In genomic region chr18:56495884-56496283, GRCh38 we compare ENCODE assay signal across 8 cellular contexts.
"Had no signal": no experiment of that assay in that cellular context is flagged by ENCODE, and none has a peak within 500 bp of the region (broad histone marks: within the 10 kb centered on the region; RNA-seq: fewer than 3 reads in every experiment).

No MANE protein-coding gene starts in this region.

- H3K4me1 Mint-ChIP-seq: IgD-negative memory B cell had no signal

- ATAC-seq: HepG2 had no signal

- H3K27ac ChIP-seq: HL-60 had no signal

- H3K27ac Mint-ChIP-seq: IgD-negative memory B cell had no signal

- DNase-seq: GOT3, H9, HCEC 1CT, KG1 had no signal

- H3K4me3 Mint-ChIP-seq: H9, IgD-negative memory B cell had no signal

- H3K36me3 Mint-ChIP-seq: IgD-negative memory B cell had no signal

- FAIRE-seq: H54, HepG2 had no signal

- H3K9me3 Mint-ChIP-seq: IgD-negative memory B cell had no signal
